Comparison of ENCODE assay signal across 1 cellular context in the genomic region with DNA sequence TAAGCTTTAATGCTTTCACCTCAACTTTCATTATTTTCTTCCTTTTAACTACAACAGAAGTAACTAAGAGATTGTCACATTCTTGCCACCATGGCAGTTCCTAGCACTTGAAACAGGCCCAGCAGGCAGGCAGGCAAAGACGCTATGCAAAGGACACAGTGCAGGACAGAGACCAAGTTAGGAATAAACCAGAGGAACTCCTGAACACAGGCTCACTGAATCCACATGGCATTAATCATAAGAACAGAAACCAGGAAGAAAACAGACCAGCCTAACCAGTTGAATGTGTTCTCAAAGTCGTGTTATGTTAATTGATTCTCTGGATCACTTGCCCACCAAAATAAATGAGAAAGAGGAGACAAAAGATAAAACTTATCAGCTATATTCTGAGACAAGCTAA.
TF ChIP-seq lines count a peak whose summit lies in the region.

No MANE protein-coding gene starts in this region.

TF ChIP-seq in WTC11, 78 proteins besides CTCF, POLR2A, EP300 and RAD21 (continued from another document):
- TF ChIP-seq, protein P1, sequence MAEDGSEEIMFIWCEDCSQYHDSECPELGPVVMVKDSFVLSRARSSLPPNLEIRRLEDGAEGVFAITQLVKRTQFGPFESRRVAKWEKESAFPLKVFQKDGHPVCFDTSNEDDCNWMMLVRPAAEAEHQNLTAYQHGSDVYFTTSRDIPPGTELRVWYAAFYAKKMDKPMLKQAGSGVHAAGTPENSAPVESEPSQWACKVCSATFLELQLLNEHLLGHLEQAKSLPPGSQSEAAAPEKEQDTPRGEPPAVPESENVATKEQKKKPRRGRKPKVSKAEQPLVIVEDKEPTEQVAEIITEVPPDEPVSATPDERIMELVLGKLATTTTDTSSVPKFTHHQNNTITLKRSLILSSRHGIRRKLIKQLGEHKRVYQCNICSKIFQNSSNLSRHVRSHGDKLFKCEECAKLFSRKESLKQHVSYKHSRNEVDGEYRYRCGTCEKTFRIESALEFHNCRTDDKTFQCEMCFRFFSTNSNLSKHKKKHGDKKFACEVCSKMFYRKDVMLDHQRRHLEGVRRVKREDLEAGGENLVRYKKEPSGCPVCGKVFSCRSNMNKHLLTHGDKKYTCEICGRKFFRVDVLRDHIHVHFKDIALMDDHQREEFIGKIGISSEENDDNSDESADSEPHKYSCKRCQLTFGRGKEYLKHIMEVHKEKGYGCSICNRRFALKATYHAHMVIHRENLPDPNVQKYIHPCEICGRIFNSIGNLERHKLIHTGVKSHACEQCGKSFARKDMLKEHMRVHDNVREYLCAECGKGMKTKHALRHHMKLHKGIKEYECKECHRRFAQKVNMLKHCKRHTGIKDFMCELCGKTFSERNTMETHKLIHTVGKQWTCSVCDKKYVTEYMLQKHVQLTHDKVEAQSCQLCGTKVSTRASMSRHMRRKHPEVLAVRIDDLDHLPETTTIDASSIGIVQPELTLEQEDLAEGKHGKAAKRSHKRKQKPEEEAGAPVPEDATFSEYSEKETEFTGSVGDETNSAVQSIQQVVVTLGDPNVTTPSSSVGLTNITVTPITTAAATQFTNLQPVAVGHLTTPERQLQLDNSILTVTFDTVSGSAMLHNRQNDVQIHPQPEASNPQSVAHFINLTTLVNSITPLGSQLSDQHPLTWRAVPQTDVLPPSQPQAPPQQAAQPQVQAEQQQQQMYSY (CRISPR knock-in tag; IDR thresholded peaks at IDR 0.05) = no peak
- TF ChIP-seq ZNF219 (CRISPR knock-in tag; IDR thresholded peaks at IDR 0.05; ENCODE audit: borderline replicate concordance) (no peak), ZBTB21 (CRISPR knock-in tag; IDR thresholded peaks at IDR 0.05; ENCODE audit: borderline replicate concordance) (no peak), FOXP4 (CRISPR knock-in tag; IDR thresholded peaks at IDR 0.05) (no peak), FOXJ3 (CRISPR knock-in tag; IDR thresholded peaks at IDR 0.05; ENCODE audit: borderline replicate concordance) (no peak)
- TF ChIP-seq, protein P2, sequence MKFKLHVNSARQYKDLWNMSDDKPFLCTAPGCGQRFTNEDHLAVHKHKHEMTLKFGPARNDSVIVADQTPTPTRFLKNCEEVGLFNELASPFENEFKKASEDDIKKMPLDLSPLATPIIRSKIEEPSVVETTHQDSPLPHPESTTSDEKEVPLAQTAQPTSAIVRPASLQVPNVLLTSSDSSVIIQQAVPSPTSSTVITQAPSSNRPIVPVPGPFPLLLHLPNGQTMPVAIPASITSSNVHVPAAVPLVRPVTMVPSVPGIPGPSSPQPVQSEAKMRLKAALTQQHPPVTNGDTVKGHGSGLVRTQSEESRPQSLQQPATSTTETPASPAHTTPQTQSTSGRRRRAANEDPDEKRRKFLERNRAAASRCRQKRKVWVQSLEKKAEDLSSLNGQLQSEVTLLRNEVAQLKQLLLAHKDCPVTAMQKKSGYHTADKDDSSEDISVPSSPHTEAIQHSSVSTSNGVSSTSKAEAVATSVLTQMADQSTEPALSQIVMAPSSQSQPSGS (CRISPR knock-in tag; IDR thresholded peaks at IDR 0.05; ENCODE audit: borderline replicate concordance, low read depth) = no peak
